1 cellular context compared by ENCODE assay signal in the genomic region with DNA sequence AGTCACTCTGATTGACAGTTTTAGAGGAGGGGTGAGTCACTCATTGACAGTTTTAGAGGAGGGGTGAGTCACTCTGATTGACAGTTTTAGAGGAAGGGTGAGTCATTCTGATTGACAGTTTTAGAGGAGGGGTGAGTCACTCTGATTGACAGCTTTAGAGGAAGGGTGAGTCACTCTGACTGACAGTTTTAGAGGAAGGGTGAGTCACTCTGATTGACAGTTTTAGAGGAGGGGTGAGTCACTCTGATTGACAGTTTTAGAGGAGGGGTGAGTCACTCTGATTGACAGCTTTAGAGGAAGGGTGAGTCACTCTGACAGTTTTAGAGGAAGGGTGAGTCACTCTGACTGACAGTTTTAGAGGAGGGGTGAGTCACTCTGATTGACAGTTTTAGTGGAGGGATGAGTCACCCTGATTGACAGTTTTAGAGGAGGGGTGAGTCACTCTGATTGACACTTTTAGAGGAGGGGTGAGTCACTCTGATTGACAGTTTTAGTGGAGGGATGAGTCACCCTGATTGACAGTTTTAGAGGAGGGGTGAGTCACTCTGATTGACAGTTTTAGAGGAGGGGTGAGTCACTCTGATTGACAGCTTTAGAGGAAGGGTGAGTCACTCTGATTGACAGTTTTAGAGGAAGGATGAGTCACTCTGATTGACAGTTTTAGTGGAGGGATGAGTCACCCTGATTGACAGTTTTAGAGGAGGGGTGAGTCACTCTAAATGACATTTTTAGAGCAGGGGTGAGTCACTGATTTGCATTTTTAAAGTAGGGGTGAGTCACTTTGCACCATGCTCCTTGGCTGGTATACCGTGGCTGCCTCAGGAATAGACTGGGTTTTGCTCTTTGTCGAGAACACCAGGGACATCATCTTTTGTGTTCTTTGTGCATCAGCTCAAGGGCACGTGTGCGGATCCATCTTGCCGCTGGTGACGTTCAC.
TF ChIP-seq lines count a peak whose summit lies in the region.

No MANE protein-coding gene starts in this region.

TF ChIP-seq in HEK293, 187 proteins besides CTCF, POLR2A, EP300 and RAD21 (continued from another document):
- TF ChIP-seq, protein P1, sequence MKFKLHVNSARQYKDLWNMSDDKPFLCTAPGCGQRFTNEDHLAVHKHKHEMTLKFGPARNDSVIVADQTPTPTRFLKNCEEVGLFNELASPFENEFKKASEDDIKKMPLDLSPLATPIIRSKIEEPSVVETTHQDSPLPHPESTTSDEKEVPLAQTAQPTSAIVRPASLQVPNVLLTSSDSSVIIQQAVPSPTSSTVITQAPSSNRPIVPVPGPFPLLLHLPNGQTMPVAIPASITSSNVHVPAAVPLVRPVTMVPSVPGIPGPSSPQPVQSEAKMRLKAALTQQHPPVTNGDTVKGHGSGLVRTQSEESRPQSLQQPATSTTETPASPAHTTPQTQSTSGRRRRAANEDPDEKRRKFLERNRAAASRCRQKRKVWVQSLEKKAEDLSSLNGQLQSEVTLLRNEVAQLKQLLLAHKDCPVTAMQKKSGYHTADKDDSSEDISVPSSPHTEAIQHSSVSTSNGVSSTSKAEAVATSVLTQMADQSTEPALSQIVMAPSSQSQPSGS (tag by site-specific recombination; IDR thresholded peaks at IDR 0.05; ENCODE audit: low read depth) = peak; percentile 23; the same call in 1 of the 2 replicates
- TF ChIP-seq, protein P2, sequence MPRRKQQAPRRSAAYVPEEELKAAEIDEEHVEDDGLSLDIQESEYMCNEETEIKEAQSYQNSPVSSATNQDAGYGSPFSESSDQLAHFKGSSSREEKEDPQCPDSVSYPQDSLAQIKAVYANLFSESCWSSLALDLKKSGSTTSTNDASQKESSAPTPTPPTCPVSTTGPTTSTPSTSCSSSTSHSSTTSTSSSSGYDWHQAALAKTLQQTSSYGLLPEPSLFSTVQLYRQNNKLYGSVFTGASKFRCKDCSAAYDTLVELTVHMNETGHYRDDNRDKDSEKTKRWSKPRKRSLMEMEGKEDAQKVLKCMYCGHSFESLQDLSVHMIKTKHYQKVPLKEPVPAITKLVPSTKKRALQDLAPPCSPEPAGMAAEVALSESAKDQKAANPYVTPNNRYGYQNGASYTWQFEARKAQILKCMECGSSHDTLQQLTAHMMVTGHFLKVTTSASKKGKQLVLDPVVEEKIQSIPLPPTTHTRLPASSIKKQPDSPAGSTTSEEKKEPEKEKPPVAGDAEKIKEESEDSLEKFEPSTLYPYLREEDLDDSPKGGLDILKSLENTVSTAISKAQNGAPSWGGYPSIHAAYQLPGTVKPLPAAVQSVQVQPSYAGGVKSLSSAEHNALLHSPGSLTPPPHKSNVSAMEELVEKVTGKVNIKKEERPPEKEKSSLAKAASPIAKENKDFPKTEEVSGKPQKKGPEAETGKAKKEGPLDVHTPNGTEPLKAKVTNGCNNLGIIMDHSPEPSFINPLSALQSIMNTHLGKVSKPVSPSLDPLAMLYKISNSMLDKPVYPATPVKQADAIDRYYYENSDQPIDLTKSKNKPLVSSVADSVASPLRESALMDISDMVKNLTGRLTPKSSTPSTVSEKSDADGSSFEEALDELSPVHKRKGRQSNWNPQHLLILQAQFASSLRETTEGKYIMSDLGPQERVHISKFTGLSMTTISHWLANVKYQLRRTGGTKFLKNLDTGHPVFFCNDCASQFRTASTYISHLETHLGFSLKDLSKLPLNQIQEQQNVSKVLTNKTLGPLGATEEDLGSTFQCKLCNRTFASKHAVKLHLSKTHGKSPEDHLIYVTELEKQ (tag by site-specific recombination; IDR thresholded peaks at IDR 0.05; ENCODE audit: borderline replicate concordance) = peak; percentile 53; the same call in 1 of the 2 replicates
- TF ChIP-seq SP2 (tag by site-specific recombination; IDR thresholded peaks at IDR 0.05) = 0 out of 2 replicates have a peak, but pooled peaks have one; percentile 29
